30 cellular contexts compared by ENCODE assay signal in the genomic region with DNA sequence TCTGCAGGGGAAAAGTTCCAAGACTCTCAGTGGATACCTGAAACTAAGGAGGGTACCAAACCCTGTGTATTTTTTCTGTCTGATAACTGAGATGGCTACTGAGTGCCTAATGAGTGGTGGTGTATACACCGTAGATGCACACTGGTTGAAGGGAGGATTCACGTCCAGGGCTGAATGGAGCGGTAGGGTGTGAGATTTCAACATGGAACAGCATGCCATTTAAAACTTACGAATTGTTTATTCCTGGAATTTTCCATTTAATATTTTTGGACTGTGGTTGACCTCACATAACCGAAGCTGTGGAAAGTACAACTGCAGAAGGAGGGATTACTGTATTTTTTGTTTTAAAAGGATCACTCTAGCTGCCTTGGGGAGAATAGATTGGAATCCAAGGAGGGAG.
"Had no signal": no experiment of that assay in that cellular context is flagged by ENCODE, and none has a peak within 500 bp of the region (broad histone marks: within the 10 kb centered on the region; RNA-seq: fewer than 3 reads in every experiment).

No MANE protein-coding gene starts in this region.

- H3K4me3 ChIP-seq: neural progenitor cell, ovary, psoas muscle, right lobe of liver, skin epidermis, smooth muscle cell, spleen, suprapubic skin, testis, thyroid gland, tibial nerve, upper lobe of left lung, vagina had no signal

- DNase-seq: naive thymus-derived CD4-positive, alpha-beta T cell; natural killer cell; occipital lobe; ovary; posterior cingulate gyrus; psoas muscle; right cardiac atrium; right lobe of liver; spleen; stimulated activated CD4-positive, alpha-beta T cell treated with anti-CD3 and anti-CD28 coated beads, Interleukin-12 subunit alpha, Interleukin-12 subunit beta, amount 100 ng/mL, for 4 hours; stimulated activated CD4-positive, alpha-beta T cell treated with anti-CD3 and anti-CD28 coated beads, Interleukin-1b, Interleukin-23, amount 100 ng/mL, for 48 hours; stimulated activated CD4-positive, alpha-beta T cell treated with anti-CD3 and anti-CD28 coated beads, Interleukin-4, amount 100 ng/mL, for 1 hour; stimulated activated CD4-positive, alpha-beta T cell treated with anti-CD3 and anti-CD28 coated beads, Interleukin-4, amount 100 ng/mL, for 4 hours; stimulated activated CD8-positive, alpha-beta memory T cell treated with anti-CD3 and anti-CD28 coated beads, Interleukin-4, amount 100 ng/mL, for 48 hours; stimulated activated naive CD4-positive, alpha-beta T cell; stimulated activated naive CD8-positive, alpha-beta T cell treated with anti-CD3 and anti-CD28 coated beads, Interleukin-15, amount 100 ng/mL, for 72 hours; stimulated activated naive CD8-positive, alpha-beta T cell treated with anti-CD3 and anti-CD28 coated beads, Interleukin-15, Interleukin-2, amounts not matched to agents 100 U/mL and 50 U/mL, for 24 hours; substantia nigra; testis; thyroid gland; trophoblast cell; upper lobe of left lung had no signal

- H3K9me3 ChIP-seq: ovary, psoas muscle, right lobe of liver, spleen, suprapubic skin, testis, thyroid gland, tibial nerve, upper lobe of left lung, vagina had no signal

- H3K27ac ChIP-seq: neural progenitor cell, ovary, parathyroid adenoma, psoas muscle, right lobe of liver, skin epidermis, spleen, suprapubic skin, testis, thyroid gland, tibial nerve, upper lobe of left lung, vagina had no signal

- H3K36me3 ChIP-seq: neural progenitor cell, ovary, right lobe of liver, spleen, suprapubic skin, thyroid gland, tibial nerve, upper lobe of left lung, vagina had no signal

- H3K4me1 ChIP-seq: neural progenitor cell, parathyroid adenoma, psoas muscle, right lobe of liver, spleen, suprapubic skin, thyroid gland, upper lobe of left lung, vagina had no signal

- ATAC-seq: naive thymus-derived CD4-positive, alpha-beta T cell; natural killer cell; psoas muscle; right lobe of liver; stimulated activated memory B cell treated with anti-CD40 and anti-IgM and Interleukin-4, amounts not matched to agents 10 μg/mL and 1 μg/mL and 100 μg/mL, for 72 hours; stimulated activated naive CD8-positive, alpha-beta T cell treated with anti-CD3 and anti-CD28 coated beads, Interleukin-15, amount 100 ng/mL, for 72 hours; stimulated activated naive CD8-positive, alpha-beta T cell treated with anti-CD3 and anti-CD28 coated beads, Interleukin-15, Interleukin-2, amounts not matched to agents 100 U/mL and 50 U/mL, for 24 hours had no signal

- H3K27me3 ChIP-seq: neural progenitor cell, ovary, right lobe of liver, spleen, suprapubic skin, testis, thyroid gland, tibial nerve, upper lobe of left lung, vagina had no signal
